8 cellular contexts compared by ENCODE assay signal in the genomic region with DNA sequence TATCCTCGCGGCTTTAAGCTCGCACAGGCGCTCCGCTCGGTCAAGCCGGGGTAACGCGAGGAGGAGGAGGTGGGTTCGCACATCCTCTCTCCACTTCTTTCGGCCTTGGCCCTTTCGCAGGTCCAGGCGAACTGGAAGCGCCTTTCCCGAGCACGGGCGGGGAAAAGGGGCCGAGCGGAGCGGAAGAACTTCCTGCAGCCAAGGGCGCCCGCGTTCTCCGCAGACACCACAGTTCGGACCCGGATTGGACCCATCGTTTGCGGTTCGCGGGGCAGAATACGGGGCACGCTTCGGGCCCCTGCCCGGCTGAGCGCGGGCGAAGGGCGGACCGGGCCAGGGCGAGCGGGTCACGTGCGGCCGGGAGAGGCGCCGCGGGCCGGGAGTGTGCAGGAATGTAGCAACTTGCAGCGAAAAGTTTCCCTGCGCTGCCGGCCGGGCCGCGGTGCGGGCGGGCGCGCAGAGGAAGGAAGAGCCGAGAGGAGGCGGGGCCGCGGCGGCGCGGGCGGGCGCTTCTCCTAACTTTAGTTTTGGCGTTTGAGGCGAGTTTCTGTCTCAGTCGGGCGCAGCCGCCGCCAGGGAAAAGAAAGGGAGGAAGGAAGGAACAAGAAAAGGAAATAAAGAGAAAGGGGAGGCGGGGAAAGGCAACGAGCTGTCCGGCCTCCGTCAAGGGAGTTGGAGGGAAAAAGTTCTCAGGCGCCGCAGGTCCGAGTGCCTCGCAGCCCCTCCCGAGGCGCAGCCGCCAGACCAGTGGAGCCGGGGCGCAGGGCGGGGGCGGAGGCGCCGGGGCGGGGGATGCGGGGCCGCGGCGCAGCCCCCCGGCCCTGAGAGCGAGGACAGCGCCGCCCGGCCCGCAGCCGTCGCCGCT. TPM values are rescaled to one million over a fixed set of nuclear protein-coding genes. Genes with fewer than 3 reads are reported as not detected.
DNase-seq lines count a peak whose midpoint lies in the region; TF ChIP-seq lines count a peak whose summit lies in the region.

YAP1 (plus strand) TSS at position 552 of the 865 bp plus-strand sequence. CDS start 402 bp downstream, outside the sequence.

- CTCF ChIA-PET in activated CD4-positive, alpha-beta T cell treated with anti-CD3 and anti-CD28 coated beads, Interleukin-2, amount 10 ng/mL, durations not matched to agents 7 days and 5 days (lab: Charles Lee): no interaction called here

- H3K4me1 Mint-ChIP-seq in activated CD4-positive, alpha-beta T cell treated with anti-CD3 and anti-CD28 coated beads, Interleukin-2, amount 10 ng/mL, durations not matched to agents 7 days and 5 days: peaks cover 14% of the 10 kb centered on the region

- H3K27me3 Mint-ChIP-seq in activated CD4-positive, alpha-beta T cell treated with anti-CD3 and anti-CD28 coated beads, Interleukin-2, amount 10 ng/mL, durations not matched to agents 7 days and 5 days: peaks cover 53% of the 10 kb centered on the region

- H3K27ac Mint-ChIP-seq in activated CD4-positive, alpha-beta T cell treated with anti-CD3 and anti-CD28 coated beads, Interleukin-2, amount 10 ng/mL, durations not matched to agents 7 days and 5 days: peak within 1 kb of the TSS; percentile 28

- H3K36me3 Mint-ChIP-seq in activated CD4-positive, alpha-beta T cell treated with anti-CD3 and anti-CD28 coated beads, Interleukin-2, amount 10 ng/mL, durations not matched to agents 7 days and 5 days (ENCODE audit: low read depth): peaks cover 4% of the 10 kb centered on the region

- H3K27me3 ChIP-seq in MM.1S (replicated peaks; ENCODE audit: insufficient read depth, low read length): no peaks in the 10 kb centered on the region

- H2AFZ ChIP-seq in MM.1S (ENCODE audit: low read length): peak within 1 kb of the TSS; percentile 97

- peak within 1 kb of the TSS; percentile 88 for H3K4me3 Mint-ChIP-seq in activated CD4-positive, alpha-beta T cell treated with anti-CD3 and anti-CD28 coated beads, Interleukin-2, amount 10 ng/mL, durations not matched to agents 7 days and 5 days

- peak within 1 kb of the TSS; percentile 96 for H3K4me2 ChIP-seq in MM.1S (ENCODE audit: low read depth, low read length)

- TF ChIP-seq CTCF in MM.1S (IDR thresholded peaks at IDR 0.05; ENCODE audit: low read length) (no peak), coronary artery (IDR thresholded peaks at IDR 0.05) (no peak)

- POLR2A ChIA-PET in activated CD4-positive, alpha-beta T cell treated with anti-CD3 and anti-CD28 coated beads, Interleukin-2, amount 10 ng/mL, durations not matched to agents 7 days and 5 days (lab: Charles Lee): no interaction called here

- DNase-seq in GM04504 (ENCODE audit: low read depth): peak; percentile 86
- peak; percentile 94 for DNase-seq in HCEC 1CT
- peak; percentile 83 for DNase-seq in MM.1S
- peak; percentile 63 for DNase-seq in activated CD4-positive, alpha-beta T cell treated with anti-CD3 and anti-CD28 coated beads, Interleukin-2, amount 10 ng/mL, durations not matched to agents 7 days and 5 days
- DNase-seq in coronary artery (ENCODE audit: low spot score): peak; percentile 93
- peak; percentile 98 for DNase-seq in left kidney (ENCODE audit: low read depth, low spot score)
- peak in 3 of 4 experiments; percentile 44 to 64 (median 46) for DNase-seq in stimulated activated CD4-positive, alpha-beta T cell treated with anti-CD3 and anti-CD28 coated beads, Interleukin-1b, Interleukin-23, amount 100 ng/mL, for 24 hours (ENCODE audit: low read depth in 4 of 4, low spot score in 1 of 4)
- no peak for DNase-seq in NCI-H146 (lab: John Stamatoyannopoulos, UW)

- H3K9me2 ChIP-seq in MM.1S (replicated peaks; ENCODE audit: insufficient read depth, low read length): no peaks in the 10 kb centered on the region

- no peaks in the 10 kb centered on the region for H3K4me1 ChIP-seq in MM.1S (ENCODE audit: low read length)

- peak within 1 kb of the TSS; percentile 92 for H3K4me3 ChIP-seq in MM.1S (ENCODE audit: low read length)
- peak within 1 kb of the TSS; percentile 98 for H3K4me3 ChIP-seq in coronary artery

- H3K27ac ChIP-seq in MM.1S (ENCODE audit: low read length) (no peak within 1 kb of the TSS), coronary artery (peak within 1 kb of the TSS; percentile 99 to 100)

- no peaks in the 10 kb centered on the region for H3K9me3 Mint-ChIP-seq in activated CD4-positive, alpha-beta T cell treated with anti-CD3 and anti-CD28 coated beads, Interleukin-2, amount 10 ng/mL, durations not matched to agents 7 days and 5 days

- H3K9ac ChIP-seq in MM.1S (ENCODE audit: low read length): peak within 1 kb of the TSS; percentile 57; the same call in 1 of the 2 replicates

- H3K79me2 ChIP-seq in MM.1S (ENCODE audit: low read length): no peaks in the 10 kb centered on the region

- no peaks in the 10 kb centered on the region for H3F3A ChIP-seq in MM.1S (ENCODE audit: insufficient read depth, low read length)

- H3K9me3 ChIP-seq in MM.1S (replicated peaks; ENCODE audit: insufficient read depth, low read length): no peaks in the 10 kb centered on the region

- H3K36me3 ChIP-seq in MM.1S (replicated peaks; ENCODE audit: insufficient read depth, low read length): no peaks in the 10 kb centered on the region

- no peaks in the 10 kb centered on the region for H4K20me1 ChIP-seq in MM.1S (ENCODE audit: insufficient read depth, low read length)

RNA-seq across cellular contexts. Expression of gene YAP1, which starts in this region (rescaled TPM):
- not detected for total RNA-seq in activated CD4-positive, alpha-beta T cell treated with anti-CD3 and anti-CD28 coated beads, Interleukin-2, amount 10 ng/mL, durations not matched to agents 7 days and 5 days

Comparison
In these comparisons a context has a peak if more than half of its experiments do, and no peak if none do; other contexts are left out.
1. Peak in DNase-seq in activated CD4-positive, alpha-beta T cell treated with anti-CD3 and anti-CD28 coated beads, Interleukin-2, amount 10 ng/mL, durations not matched to agents 7 days and 5 days; RNA of the gene not detected or under 1 TPM.